ENCODE assay signal across 1 cellular context in genomic region chr10:119416855-119417254, GRCh38.
TF ChIP-seq lines count a peak whose summit lies in the region.

No MANE protein-coding gene starts in this region.

TF ChIP-seq in HepG2, 621 proteins besides CTCF, POLR2A, EP300 and RAD21 (continued from another document):
- TF ChIP-seq RERE (CRISPR knock-in tag; IDR thresholded peaks at IDR 0.05; ENCODE audit: low read depth) (no peak), ZNF629 (CRISPR knock-in tag; conservative IDR thresholded peaks at IDR 0.05) (no peak), NR2F2 (IDR thresholded peaks at IDR 0.05; ENCODE audit: borderline replicate concordance, low read depth) (no peak), HNRNPLL (IDR thresholded peaks at IDR 0.05; ENCODE audit: low read depth, low read length, poor library complexity, severe bottlenecking) (no peak), HOXA3 (CRISPR knock-in tag; IDR thresholded peaks at IDR 0.05) (peak; percentile 33; the same call in 1 of the 2 replicates), ZC3H4 (CRISPR knock-in tag; IDR thresholded peaks at IDR 0.05; ENCODE audit: borderline replicate concordance) (no peak), ZNF317 (CRISPR knock-in tag; IDR thresholded peaks at IDR 0.05) (no peak), SMC3 (IDR thresholded peaks at IDR 0.05; ENCODE audit: low read length) (peak; percentile 81), MAFG (CRISPR knock-in tag; IDR thresholded peaks at IDR 0.05) (no peak), HNRNPK (IDR thresholded peaks at IDR 0.05; ENCODE audit: low read depth, low read length, poor library complexity, severe bottlenecking) (no peak), YEATS4 (CRISPR knock-in tag; IDR thresholded peaks at IDR 0.05; ENCODE audit: borderline replicate concordance) (no peak), MTA1 (CRISPR knock-in tag; IDR thresholded peaks at IDR 0.05; ENCODE audit: borderline replicate concordance) (no peak), REPIN1 (CRISPR knock-in tag; IDR thresholded peaks at IDR 0.05; ENCODE audit: borderline replicate concordance, low read depth) (no peak), TGIF2 (CRISPR knock-in tag; IDR thresholded peaks at IDR 0.05) (no peak), ZIK1 (CRISPR knock-in tag; IDR thresholded peaks at IDR 0.05; ENCODE audit: borderline replicate concordance, low read depth) (no peak), ZSCAN20 (CRISPR knock-in tag; IDR thresholded peaks at IDR 0.05; ENCODE audit: borderline replicate concordance) (no peak), RFX5 (IDR thresholded peaks at IDR 0.05; ENCODE audit: low read depth, low read length) (no peak), TAF15 (IDR thresholded peaks at IDR 0.05; ENCODE audit: low read depth, low read length, poor library complexity, severe bottlenecking) (no peak), NFRKB (IDR thresholded peaks at IDR 0.05) (no peak), ZKSCAN5 (CRISPR knock-in tag; IDR thresholded peaks at IDR 0.05) (no peak), ZNF484 (CRISPR knock-in tag; IDR thresholded peaks at IDR 0.05; ENCODE audit: borderline replicate concordance, low read depth) (no peak), MIER3 (CRISPR knock-in tag; IDR thresholded peaks at IDR 0.05; ENCODE audit: borderline replicate concordance) (no peak), ELF1 (CRISPR knock-in tag; IDR thresholded peaks at IDR 0.05) (no peak), HDAC2 (CRISPR knock-in tag; IDR thresholded peaks at IDR 0.05) (no peak), ZNF841 (CRISPR knock-in tag; IDR thresholded peaks at IDR 0.05; ENCODE audit: borderline replicate concordance) (no peak), DPF2 (CRISPR knock-in tag; IDR thresholded peaks at IDR 0.05; ENCODE audit: borderline replicate concordance, low read depth) (no peak), MYC (CRISPR knock-in tag; IDR thresholded peaks at IDR 0.05; ENCODE audit: borderline replicate concordance) (0 out of 2 replicates have a peak, but pooled peaks have one; percentile 13), TP53 (CRISPR knock-in tag; conservative IDR thresholded peaks at IDR 0.05) (no peak), ZNF543 (CRISPR knock-in tag; IDR thresholded peaks at IDR 0.05) (no peak), KMT2B (CRISPR knock-in tag; IDR thresholded peaks at IDR 0.05) (no peak)
- TF ChIP-seq, protein P1, sequence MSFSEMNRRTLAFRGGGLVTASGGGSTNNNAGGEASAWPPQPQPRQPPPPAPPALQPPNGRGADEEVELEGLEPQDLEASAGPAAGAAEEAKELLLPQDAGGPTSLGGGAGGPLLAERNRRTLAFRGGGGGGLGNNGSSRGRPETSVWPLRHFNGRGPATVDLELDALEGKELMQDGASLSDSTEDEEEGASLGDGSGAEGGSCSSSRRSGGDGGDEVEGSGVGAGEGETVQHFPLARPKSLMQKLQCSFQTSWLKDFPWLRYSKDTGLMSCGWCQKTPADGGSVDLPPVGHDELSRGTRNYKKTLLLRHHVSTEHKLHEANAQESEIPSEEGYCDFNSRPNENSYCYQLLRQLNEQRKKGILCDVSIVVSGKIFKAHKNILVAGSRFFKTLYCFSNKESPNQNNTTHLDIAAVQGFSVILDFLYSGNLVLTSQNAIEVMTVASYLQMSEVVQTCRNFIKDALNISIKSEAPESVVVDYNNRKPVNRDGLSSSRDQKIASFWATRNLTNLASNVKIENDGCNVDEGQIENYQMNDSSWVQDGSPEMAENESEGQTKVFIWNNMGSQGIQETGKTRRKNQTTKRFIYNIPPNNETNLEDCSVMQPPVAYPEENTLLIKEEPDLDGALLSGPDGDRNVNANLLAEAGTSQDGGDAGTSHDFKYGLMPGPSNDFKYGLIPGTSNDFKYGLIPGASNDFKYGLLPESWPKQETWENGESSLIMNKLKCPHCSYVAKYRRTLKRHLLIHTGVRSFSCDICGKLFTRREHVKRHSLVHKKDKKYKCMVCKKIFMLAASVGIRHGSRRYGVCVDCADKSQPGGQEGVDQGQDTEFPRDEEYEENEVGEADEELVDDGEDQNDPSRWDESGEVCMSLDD (CRISPR knock-in tag; IDR thresholded peaks at IDR 0.05; ENCODE audit: borderline replicate concordance): peak; percentile 74; the same call in 1 of the 2 replicates
- TF ChIP-seq, protein P2, sequence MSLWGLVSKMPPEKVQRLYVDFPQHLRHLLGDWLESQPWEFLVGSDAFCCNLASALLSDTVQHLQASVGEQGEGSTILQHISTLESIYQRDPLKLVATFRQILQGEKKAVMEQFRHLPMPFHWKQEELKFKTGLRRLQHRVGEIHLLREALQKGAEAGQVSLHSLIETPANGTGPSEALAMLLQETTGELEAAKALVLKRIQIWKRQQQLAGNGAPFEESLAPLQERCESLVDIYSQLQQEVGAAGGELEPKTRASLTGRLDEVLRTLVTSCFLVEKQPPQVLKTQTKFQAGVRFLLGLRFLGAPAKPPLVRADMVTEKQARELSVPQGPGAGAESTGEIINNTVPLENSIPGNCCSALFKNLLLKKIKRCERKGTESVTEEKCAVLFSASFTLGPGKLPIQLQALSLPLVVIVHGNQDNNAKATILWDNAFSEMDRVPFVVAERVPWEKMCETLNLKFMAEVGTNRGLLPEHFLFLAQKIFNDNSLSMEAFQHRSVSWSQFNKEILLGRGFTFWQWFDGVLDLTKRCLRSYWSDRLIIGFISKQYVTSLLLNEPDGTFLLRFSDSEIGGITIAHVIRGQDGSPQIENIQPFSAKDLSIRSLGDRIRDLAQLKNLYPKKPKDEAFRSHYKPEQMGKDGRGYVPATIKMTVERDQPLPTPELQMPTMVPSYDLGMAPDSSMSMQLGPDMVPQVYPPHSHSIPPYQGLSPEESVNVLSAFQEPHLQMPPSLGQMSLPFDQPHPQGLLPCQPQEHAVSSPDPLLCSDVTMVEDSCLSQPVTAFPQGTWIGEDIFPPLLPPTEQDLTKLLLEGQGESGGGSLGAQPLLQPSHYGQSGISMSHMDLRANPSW (CRISPR knock-in tag; IDR thresholded peaks at IDR 0.05; ENCODE audit: borderline replicate concordance): no peak
- TF ChIP-seq, protein P3, sequence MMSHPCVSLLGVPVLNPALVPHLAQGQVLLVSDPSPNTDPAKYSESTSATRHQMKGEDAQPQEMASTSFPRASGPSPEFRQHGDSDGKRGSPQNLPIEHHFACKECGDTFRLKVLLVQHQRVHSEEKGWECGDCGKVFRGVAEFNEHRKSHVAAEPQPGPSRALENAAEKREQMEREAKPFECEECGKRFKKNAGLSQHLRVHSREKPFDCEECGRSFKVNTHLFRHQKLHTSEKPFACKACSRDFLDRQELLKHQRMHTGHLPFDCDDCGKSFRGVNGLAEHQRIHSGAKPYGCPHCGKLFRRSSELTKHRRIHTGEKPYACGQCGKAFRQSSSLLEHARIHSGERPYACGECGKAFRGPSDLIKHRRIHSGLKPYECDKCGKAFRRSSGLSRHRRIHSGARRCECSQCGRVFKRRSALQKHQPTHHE (CRISPR knock-in tag; IDR thresholded peaks at IDR 0.05; ENCODE audit: borderline replicate concordance): no peak
